ENCODE assay signal across 13 cellular contexts in genomic region chr7:5406957-5407930, GRCh38. TPM values are rescaled to one million over a fixed set of nuclear protein-coding genes. Genes with fewer than 3 reads are reported as not detected.
DNase-seq lines count a peak whose midpoint lies in the region; ATAC-seq and TF ChIP-seq lines count a peak whose summit lies in the region.
"Had no signal": no experiment of that assay in that cellular context is flagged by ENCODE, and none has a peak within 500 bp of the region (broad histone marks: within the 10 kb centered on the region; RNA-seq: fewer than 3 reads in every experiment).

No MANE protein-coding gene starts in this region.

- no peak for TF ChIP-seq CTCF in coronary artery (IDR thresholded peaks at IDR 0.05)

- H3K4me1 ChIP-seq in right cardiac atrium (ENCODE audit: control insufficient read depth, insufficient read depth, low read length): peaks cover 2% of the 10 kb centered on the region
- H3K4me1 ChIP-seq in mesodermal cell (ENCODE audit: control insufficient read depth, insufficient read depth, low read length, poor library complexity, severe bottlenecking): peaks cover 24% of the 10 kb centered on the region

- no peaks in the 10 kb centered on the region for H3K27me3 ChIP-seq in right cardiac atrium (ENCODE audit: control insufficient read depth, insufficient read depth)

- ATAC-seq in right cardiac atrium (peak; percentile 50 to 54), left cardiac atrium (no peak)

- H3K4me3 ChIP-seq in right cardiac atrium (ENCODE audit: low read length) (no peak overlapping the region), coronary artery (peak overlapping the region; percentile 24), mesodermal cell (ENCODE audit: extremely low read depth, insufficient read depth, low read length, poor library complexity, severe bottlenecking) (no peak overlapping the region)

- H3K27ac ChIP-seq in right cardiac atrium (ENCODE audit: low read length) (no peak overlapping the region), coronary artery (peak overlapping the region; percentile 38 to 60), mesodermal cell (ENCODE audit: low read depth, low read length, severe bottlenecking) (peak overlapping the region; percentile 49)

- 71% methylated on average over 24 of the region's 24 CpGs for WGBS in right cardiac atrium
- WGBS in mesodermal cell (ENCODE audit: insufficient coverage in 2 of 2), 2 experiments: 56 to 67% methylated on average over 14 to 19 of the region's 24 CpGs

- DNase-seq in right cardiac atrium (peak in 1 of 3 donors; percentile 47), left cardiac atrium (no peak), coronary artery (ENCODE audit: low spot score) (no peak), inferior parietal cortex (ENCODE audit: extremely low spot score) (no peak), cortex of kidney (lab: John Stamatoyannopoulos, UW) (no peak), NCI-H2081 (lab: John Stamatoyannopoulos, UW) (no peak), posterior cingulate gyrus (no peak)
- DNase-seq: activated naive CD8-positive, alpha-beta T cell treated with anti-CD3 and anti-CD28 coated beads, Interleukin-2, amount 10 ng/mL, durations not matched to agents 7 days and 5 days; immature natural killer cell; NCI-H1105 treated with DMSO at 0.1 percent for 48 hours; stimulated activated CD4-positive, alpha-beta T cell treated with anti-CD3 and anti-CD28 coated beads, Interleukin-2, amount 100 ng/mL, for 24 hours; stimulated activated naive CD4-positive, alpha-beta T cell had no signal

- intact Hi-C loops in right cardiac atrium (cut with DNase I): no loop called here
- intact Hi-C loops in left cardiac atrium (cut with DNase I): no loop called here
- intact Hi-C loops in posterior cingulate gyrus (cut with DNase I): no loop called here

- H3K36me3 ChIP-seq in mesodermal cell (ENCODE audit: control insufficient read depth, insufficient read depth, low read length): peaks cover 64% of the 10 kb centered on the region

- H3K9me3 ChIP-seq in right cardiac atrium (ENCODE audit: control insufficient read depth, low read length): no peaks in the 10 kb centered on the region
- peaks cover 7% of the 10 kb centered on the region for H3K9me3 ChIP-seq in mesodermal cell (ENCODE audit: control insufficient read depth, low read length)

RNA-seq across cellular contexts. Expression of gene TNRC18, which starts 16.4 kb away (rescaled TPM):
- 10 to 100 TPM; 33.1 to 46.6 (median 39.3) TPM for total RNA-seq in right cardiac atrium
- polyA plus RNA-seq in right cardiac atrium: 38.9 TPM
- 10 to 100 TPM; 39.4 to 44.7 TPM for total RNA-seq in left cardiac atrium
- 37.0 TPM for polyA plus RNA-seq in mesodermal cell (2013, experiment 1 of 2)
- 35.2 TPM for polyA plus RNA-seq in mesodermal cell (2013, experiment 2 of 2)

Comparison
In these comparisons a context has a peak if more than half of its experiments do, and no peak if none do; other contexts are left out.
1. ATAC-seq: peak in right cardiac atrium (2 of 2); none in left cardiac atrium (0 of 2).